ENCODE assay signal across 11 cellular contexts in genomic region chr14:94801225-94801624, GRCh38. TPM values are rescaled to one million over a fixed set of nuclear protein-coding genes. Genes with fewer than 3 reads are reported as not detected.
"Had no signal": no experiment of that assay in that cellular context is flagged by ENCODE, and none has a peak within 500 bp of the region (broad histone marks: within the 10 kb centered on the region; RNA-seq: fewer than 3 reads in every experiment).

No MANE protein-coding gene starts in this region.

- FAIRE-seq: H1, H54 had no signal

- H3K9ac ChIP-seq: GM23248 had no signal

- H3K9me3 ChIP-seq: HAP-1 had no signal

- H3K4me3 Mint-ChIP-seq: GM23338, H9, HFFc6 had no signal

- H3K4me3 ChIP-seq: GM23248, GM23338, HAP-1 had no signal

- DNase-seq: GM23248, GOT3, H7, H9, HCEC 1CT, HFFc6 had no signal

- H3K4me1 ChIP-seq: HAP-1 had no signal

- ATAC-seq: GM23338, HCT116 had no signal

- H3K4me2 ChIP-seq: GM23338 had no signal

- H3K9me3 Mint-ChIP-seq: GM23338, H9 had no signal

- H3K36me3 ChIP-seq: HAP-1 had no signal

- H3K27ac ChIP-seq: GM23248 had no signal

- H2AFZ ChIP-seq: GM23248, GM23338 had no signal

RNA-seq across cellular contexts. Expression of gene GSC, which starts 31.3 kb away (rescaled TPM):
- total RNA-seq: H9, HFFc6 had no signal
